In genomic region chr6:138106665-138107077, GRCh38 we compare ENCODE assay signal across 8 cellular contexts. TPM values are rescaled to one million over a fixed set of nuclear protein-coding genes. Genes with fewer than 3 reads are reported as not detected.
DNase-seq lines count a peak whose midpoint lies in the region; ATAC-seq and TF ChIP-seq lines count a peak whose summit lies in the region.

No MANE protein-coding gene starts in this region.

- no peaks in the 10 kb centered on the region for H3K27me3 ChIP-seq in breast epithelium
- H3K27me3 ChIP-seq in aorta (ENCODE audit: control insufficient read depth in 1 of 2, insufficient read depth in 2 of 2, low read length in 1 of 2), result no peaks in the 10 kb centered on the region

- TF ChIP-seq CTCF in breast epithelium (IDR thresholded peaks at IDR 0.05) (no peak), mesothelial cell of epicardium (IDR thresholded peaks at IDR 0.05; ENCODE audit: unreplicated experiment) (no peak)

- peaks cover 23% of the 10 kb centered on the region for H3K4me1 Mint-ChIP-seq in stimulated activated naive CD8-positive, alpha-beta T cell treated with anti-CD3 and anti-CD28 coated beads, Interleukin-15, Interleukin-2, amounts not matched to agents 100 ng/mL and 50 ng/mL, for 24 hours (ENCODE audit: low read depth)
- peaks cover 36% of the 10 kb centered on the region for H3K4me1 Mint-ChIP-seq in mesothelial cell of epicardium

- H3K4me3 ChIP-seq in breast epithelium (peak overlapping the region; percentile 60 to 92 (median 84)), aorta (ENCODE audit: low read length in 2 of 2) (peak overlapping the region; percentile 62 to 71)

- H3K4me1 ChIP-seq in breast epithelium (no peaks in the 10 kb centered on the region), aorta (ENCODE audit: control insufficient read depth in 1 of 2, insufficient read depth in 2 of 2, low read length in 2 of 2) (no peaks in the 10 kb centered on the region)

- H3K9me3 Mint-ChIP-seq in stimulated activated naive CD8-positive, alpha-beta T cell treated with anti-CD3 and anti-CD28 coated beads, Interleukin-15, Interleukin-2, amounts not matched to agents 100 ng/mL and 50 ng/mL, for 24 hours, result no peaks in the 10 kb centered on the region
- H3K9me3 Mint-ChIP-seq in mesothelial cell of epicardium, result no peaks in the 10 kb centered on the region

- no peak for TF ChIP-seq POLR2A in breast epithelium (IDR thresholded peaks at IDR 0.05)

- 2% methylated on average over 17 of the region's 17 CpGs for WGBS in aorta, 2 donors

- DNase-seq in stimulated activated naive CD8-positive, alpha-beta T cell treated with anti-CD3 and anti-CD28 coated beads, Interleukin-15, Interleukin-2, amounts not matched to agents 100 U/mL and 50 U/mL, for 24 hours, result no peak
- no peak for DNase-seq in breast epithelium (ENCODE audit: low spot score in 2 of 2)
- DNase-seq in mesothelial cell of epicardium (ENCODE audit: low spot score in 2 of 2, unreplicated experiment in 2 of 2), result no peak
- DNase-seq in aorta, result no peak
- no peak for DNase-seq in NK-92 (lab: John Stamatoyannopoulos, UW; ENCODE audit: unreplicated experiment)
- DNase-seq in NCI-H1417 (lab: John Stamatoyannopoulos, UW), result no peak

- no peaks in the 10 kb centered on the region for H3K36me3 Mint-ChIP-seq in stimulated activated naive CD8-positive, alpha-beta T cell treated with anti-CD3 and anti-CD28 coated beads, Interleukin-15, Interleukin-2, amounts not matched to agents 100 ng/mL and 50 ng/mL, for 24 hours (ENCODE audit: low read depth)
- no peaks in the 10 kb centered on the region for H3K36me3 Mint-ChIP-seq in mesothelial cell of epicardium

- H3K27me3 Mint-ChIP-seq in stimulated activated naive CD8-positive, alpha-beta T cell treated with anti-CD3 and anti-CD28 coated beads, Interleukin-15, Interleukin-2, amounts not matched to agents 100 ng/mL and 50 ng/mL, for 24 hours, result peaks cover 57% of the 10 kb centered on the region
- H3K27me3 Mint-ChIP-seq in mesothelial cell of epicardium (ENCODE audit: low read depth), result peaks cover 4% of the 10 kb centered on the region

- H3K36me3 ChIP-seq in breast epithelium (no peaks in the 10 kb centered on the region), aorta (ENCODE audit: control insufficient read depth in 1 of 2, insufficient read depth in 2 of 2, low read length in 1 of 2) (no peaks in the 10 kb centered on the region)

- intact Hi-C loops in breast epithelium (cut with DNase I; ENCODE audit: low total_unique reads) (no loop called here), aorta (cut with DNase I) (loop anchor here in 1 of 2 donors (5.0 kb wide), 1 partner anchor 399 kb away; no protein-coding TSS in a partner anchor)

- H3K27ac ChIP-seq in breast epithelium (peak overlapping the region; percentile 95 to 99), aorta (ENCODE audit: low read depth in 1 of 2, low read length in 2 of 2) (peak overlapping the region in 1 of 2 donors; percentile 7)

- H3K9me3 ChIP-seq in breast epithelium, result no peaks in the 10 kb centered on the region
- no peaks in the 10 kb centered on the region for H3K9me3 ChIP-seq in aorta (ENCODE audit: control insufficient read depth, low read length)

- ATAC-seq in stimulated activated naive CD8-positive, alpha-beta T cell treated with anti-CD3 and anti-CD28 coated beads, Interleukin-15, Interleukin-2, amounts not matched to agents 100 U/mL and 50 U/mL, for 24 hours, result no peak
- ATAC-seq in aorta (ENCODE audit: low FRiP score) (no peak), HG03175 (IDR thresholded peaks at IDR 0.05; ENCODE audit: unreplicated experiment) (no peak)

- H3K27ac Mint-ChIP-seq in stimulated activated naive CD8-positive, alpha-beta T cell treated with anti-CD3 and anti-CD28 coated beads, Interleukin-15, Interleukin-2, amounts not matched to agents 100 ng/mL and 50 ng/mL, for 24 hours, result peak overlapping the region; percentile 70
- peak overlapping the region; percentile 98 for H3K27ac Mint-ChIP-seq in mesothelial cell of epicardium

- peak overlapping the region; percentile 86 for H3K4me3 Mint-ChIP-seq in stimulated activated naive CD8-positive, alpha-beta T cell treated with anti-CD3 and anti-CD28 coated beads, Interleukin-15, Interleukin-2, amounts not matched to agents 100 ng/mL and 50 ng/mL, for 24 hours
- H3K4me3 Mint-ChIP-seq in mesothelial cell of epicardium, result peak overlapping the region; percentile 88

RNA-seq across cellular contexts. Expression of gene PERP, which starts 0.5 kb away (rescaled TPM):
- total RNA-seq in breast epithelium (100 to 1,000 TPM in 1 of 3 donors, 10 to 100 TPM in 2; 62.9 to 176 (median 82.3) TPM), mesothelial cell of epicardium (54.4 to 57.6 TPM (median 55.6 TPM) in 3 replicates), aorta (10 to 100 TPM; 14.8 to 16.9 TPM)
- 10 to 100 TPM; 13.6 to 15.9 TPM for polyA plus RNA-seq in aorta

RNA-seq across cellular contexts. Expression of gene ARFGEF3, which starts 55.1 kb away (rescaled TPM):
- 10 to 100 TPM in 2 of 3 donors, 1 to 10 TPM in 1; 1.9 to 28.1 (median 22.0) TPM for total RNA-seq in breast epithelium
- total RNA-seq in mesothelial cell of epicardium, result 6.1 to 6.3 TPM (median 6.1 TPM) in 3 replicates
- total RNA-seq in aorta, result 1 to 10 TPM; 1.6 to 2.5 TPM
- under 1 TPM; 0.10 to 0.13 TPM for polyA plus RNA-seq in aorta
